In genomic region chr17:38903404-38903803, GRCh38 we compare ENCODE assay signal across 22 cellular contexts. TPM values are rescaled to one million over a fixed set of nuclear protein-coding genes. Genes with fewer than 3 reads are reported as not detected.
DNase-seq lines count a peak whose midpoint lies in the region; ATAC-seq and TF ChIP-seq lines count a peak whose summit lies in the region.
"Had no signal": no experiment of that assay in that cellular context is flagged by ENCODE, and none has a peak within 500 bp of the region (broad histone marks: within the 10 kb centered on the region; RNA-seq: fewer than 3 reads in every experiment).

No MANE protein-coding gene starts in this region.

- intact Hi-C loops in activated CD4-positive, alpha-beta T cell treated with anti-CD3 and anti-CD28 coated beads, Interleukin-2, amount 10 ng/mL, durations not matched to agents 24 days and 14 days (cut with micrococcal nuclease) = no loop called here
- intact Hi-C loops in ascending aorta (cut with DNase I) = loop anchor here (10.0 kb wide), 1 partner anchor 61 kb away; the partner anchor contains the start of gene FBXO47

- peaks cover 31% of the 10 kb centered on the region for H3K79me2 ChIP-seq in DOHH2 (ENCODE audit: control insufficient read depth, low read length)

- no peaks in the 10 kb centered on the region for H3K9me3 ChIP-seq in DOHH2 (ENCODE audit: control insufficient read depth, insufficient read depth, low read length)
- H3K9me3 ChIP-seq in ascending aorta = no peaks in the 10 kb centered on the region
- H3K9me3 ChIP-seq: SJSA1, transverse colon had no signal

- H3K9me2 ChIP-seq in DOHH2 (replicated peaks; ENCODE audit: control insufficient read depth, low read length) = no peaks in the 10 kb centered on the region

- DNase-seq in activated CD4-positive, alpha-beta T cell treated with anti-CD3 and anti-CD28 coated beads, Interleukin-2, amount 10 ng/mL, durations not matched to agents 24 days and 14 days = no peak
- no peak for DNase-seq in activated CD4-positive, alpha-beta T cell treated with anti-CD3 and anti-CD28 coated beads, Interleukin-2, amount 50 U/mL, for 1 hour
- DNase-seq in ascending aorta (ENCODE audit: low spot score in 2 of 2) (no peak), EL (no peak), NCI-H748 treated with DMSO at 0.1 percent for 48 hours (lab: John Stamatoyannopoulos, UW) (no peak)
- no peak for DNase-seq in natural killer cell treated with Interleukin-12 subunit alpha and Interleukin-12 subunit beta and Interleukin-15 and Interleukin-18, amount 100 ng/mL, for 72 hours (ENCODE audit: low spot score)
- DNase-seq: activated CD8-positive, alpha-beta memory T cell treated with anti-CD3 and anti-CD28 coated beads for 24 hours; activated naive CD4-positive, alpha-beta T cell treated with anti-CD3 and anti-CD28 coated beads for 36 hours; activated T-cell treated with anti-CD3 and anti-CD28 coated beads, Interleukin-2, amount 50 U/mL, for 1 hour; caudate nucleus; dermis blood vessel endothelial cell; H7; KBM-7; left ventricle myocardium superior; NCI-H1417 treated with DMSO at 0.1 percent for 48 hours; NCI-H2081 treated with DMSO at 0.1 percent for 48 hours; NCI-H345; transverse colon had no signal

- H3K4me2 ChIP-seq in DOHH2 (ENCODE audit: low read length) = no peak overlapping the region

- no peaks in the 10 kb centered on the region for H3K9me3 Mint-ChIP-seq in activated CD4-positive, alpha-beta T cell treated with anti-CD3 and anti-CD28 coated beads, Interleukin-2, amount 10 ng/mL, durations not matched to agents 24 days and 14 days
- no peaks in the 10 kb centered on the region for H3K9me3 Mint-ChIP-seq in natural killer cell treated with Interleukin-12 subunit alpha and Interleukin-12 subunit beta and Interleukin-15 and Interleukin-18, amount 100 ng/mL, for 72 hours
- H3K9me3 Mint-ChIP-seq: activated naive CD4-positive, alpha-beta T cell treated with anti-CD3 and anti-CD28 coated beads for 36 hours had no signal

- H3K4me1 Mint-ChIP-seq in activated CD4-positive, alpha-beta T cell treated with anti-CD3 and anti-CD28 coated beads, Interleukin-2, amount 10 ng/mL, durations not matched to agents 24 days and 14 days = peaks cover 34% of the 10 kb centered on the region
- peaks cover 43 to 49% of the 10 kb centered on the region in 2 donors for H3K4me1 Mint-ChIP-seq in natural killer cell treated with Interleukin-12 subunit alpha and Interleukin-12 subunit beta and Interleukin-15 and Interleukin-18, amount 100 ng/mL, for 72 hours (ENCODE audit: low read depth in 2 of 2)

- H3K36me3 ChIP-seq in DOHH2 (ENCODE audit: control insufficient read depth, low read length) (peaks cover 54% of the 10 kb centered on the region), ascending aorta (peaks cover 42 to 46% of the 10 kb centered on the region in 2 donors)

- H3K36me3 Mint-ChIP-seq in activated CD4-positive, alpha-beta T cell treated with anti-CD3 and anti-CD28 coated beads, Interleukin-2, amount 10 ng/mL, durations not matched to agents 24 days and 14 days (ENCODE audit: low read depth) = peaks cover 49% of the 10 kb centered on the region
- H3K36me3 Mint-ChIP-seq in natural killer cell treated with Interleukin-12 subunit alpha and Interleukin-12 subunit beta and Interleukin-15 and Interleukin-18, amount 100 ng/mL, for 72 hours = peaks cover 5% of the 10 kb centered on the region

- H3K4me3 Mint-ChIP-seq in activated CD4-positive, alpha-beta T cell treated with anti-CD3 and anti-CD28 coated beads, Interleukin-2, amount 10 ng/mL, durations not matched to agents 24 days and 14 days = no peak overlapping the region
- H3K4me3 Mint-ChIP-seq in natural killer cell treated with Interleukin-12 subunit alpha and Interleukin-12 subunit beta and Interleukin-15 and Interleukin-18, amount 100 ng/mL, for 72 hours = no peak overlapping the region
- H3K4me3 Mint-ChIP-seq: activated naive CD4-positive, alpha-beta T cell treated with anti-CD3 and anti-CD28 coated beads for 36 hours had no signal

- H4K20me1 ChIP-seq in DOHH2 (ENCODE audit: control insufficient read depth, insufficient read depth, low read depth, low read length) = no peaks in the 10 kb centered on the region

- H3K27ac ChIP-seq in DOHH2 (ENCODE audit: low read depth, low read length) (0 out of 2 replicates have a peak overlapping the region, but pooled peaks have one; percentile 6), ascending aorta (peak overlapping the region; percentile 24 to 56)
- H3K27ac ChIP-seq: SJSA1, transverse colon had no signal

- peaks cover 73% of the 10 kb centered on the region for H3K4me1 ChIP-seq in DOHH2 (ENCODE audit: control insufficient read depth, low read length)
- peaks cover 0 to 43% of the 10 kb centered on the region in 2 donors for H3K4me1 ChIP-seq in ascending aorta

- ATAC-seq in natural killer cell treated with Interleukin-12 subunit alpha and Interleukin-12 subunit beta and Interleukin-15 and Interleukin-18, amount 100 ng/mL, for 72 hours = no peak
- no peak for ATAC-seq in GM18498 (IDR thresholded peaks at IDR 0.05; ENCODE audit: unreplicated experiment)
- ATAC-seq: activated CD4-positive, CD25-positive, alpha-beta regulatory T cell treated with anti-CD3 and anti-CD28 coated beads, Interleukin-2, amount 50 U/mL, for 24 hours; left ventricle myocardium superior had no signal

- no peaks in the 10 kb centered on the region for H3K27me3 ChIP-seq in DOHH2 (ENCODE audit: control insufficient read depth, low read length)
- no peaks in the 10 kb centered on the region for H3K27me3 ChIP-seq in ascending aorta
- H3K27me3 ChIP-seq: SJSA1, transverse colon had no signal

- peak overlapping the region; percentile 66 for H3K27ac Mint-ChIP-seq in activated CD4-positive, alpha-beta T cell treated with anti-CD3 and anti-CD28 coated beads, Interleukin-2, amount 10 ng/mL, durations not matched to agents 24 days and 14 days
- H3K27ac Mint-ChIP-seq in natural killer cell treated with Interleukin-12 subunit alpha and Interleukin-12 subunit beta and Interleukin-15 and Interleukin-18, amount 100 ng/mL, for 72 hours = peak overlapping the region; percentile 73 to 88
- H3K27ac Mint-ChIP-seq: activated naive CD4-positive, alpha-beta T cell treated with anti-CD3 and anti-CD28 coated beads for 36 hours had no signal

- H3K4me3 ChIP-seq in DOHH2 (ENCODE audit: low read length) = no peak overlapping the region
- H3K4me3 ChIP-seq in ascending aorta = no peak overlapping the region
- H3K4me3 ChIP-seq: SJSA1, transverse colon had no signal

- TF ChIP-seq CTCF in DOHH2 (IDR thresholded peaks at IDR 0.05; ENCODE audit: low read depth, low read length, poor library complexity, severe bottlenecking) (no peak), ascending aorta (IDR thresholded peaks at IDR 0.05) (no peak)

- no peaks in the 10 kb centered on the region for H3K27me3 Mint-ChIP-seq in activated CD4-positive, alpha-beta T cell treated with anti-CD3 and anti-CD28 coated beads, Interleukin-2, amount 10 ng/mL, durations not matched to agents 24 days and 14 days
- no peaks in the 10 kb centered on the region for H3K27me3 Mint-ChIP-seq in natural killer cell treated with Interleukin-12 subunit alpha and Interleukin-12 subunit beta and Interleukin-15 and Interleukin-18, amount 100 ng/mL, for 72 hours

- peaks cover 20% of the 10 kb centered on the region for H3F3A ChIP-seq in DOHH2 (ENCODE audit: control insufficient read depth, insufficient read depth)

RNA-seq across cellular contexts. Expression of gene LASP1, which starts 33.5 kb away (rescaled TPM):
- total RNA-seq in activated CD4-positive, alpha-beta T cell treated with anti-CD3 and anti-CD28 coated beads, Interleukin-2, amount 10 ng/mL, durations not matched to agents 24 days and 14 days = 130 and 131 TPM in 2 replicates
- total RNA-seq in ascending aorta = 300 TPM
- total RNA-seq in natural killer cell treated with Interleukin-12 subunit alpha and Interleukin-12 subunit beta and Interleukin-15 and Interleukin-18, amount 100 ng/mL, for 72 hours = 100 to 1,000 TPM; 214 to 390 TPM

RNA-seq across cellular contexts. Expression of gene RPL23, which starts 49.9 kb away (rescaled TPM):
- 1,994 and 2,005 TPM in 2 replicates for total RNA-seq in activated CD4-positive, alpha-beta T cell treated with anti-CD3 and anti-CD28 coated beads, Interleukin-2, amount 10 ng/mL, durations not matched to agents 24 days and 14 days
- 1,091 TPM for total RNA-seq in ascending aorta
- 1,000 to 10,000 TPM; 1,120 to 1,259 TPM for total RNA-seq in natural killer cell treated with Interleukin-12 subunit alpha and Interleukin-12 subunit beta and Interleukin-15 and Interleukin-18, amount 100 ng/mL, for 72 hours
